In the genomic region with DNA sequence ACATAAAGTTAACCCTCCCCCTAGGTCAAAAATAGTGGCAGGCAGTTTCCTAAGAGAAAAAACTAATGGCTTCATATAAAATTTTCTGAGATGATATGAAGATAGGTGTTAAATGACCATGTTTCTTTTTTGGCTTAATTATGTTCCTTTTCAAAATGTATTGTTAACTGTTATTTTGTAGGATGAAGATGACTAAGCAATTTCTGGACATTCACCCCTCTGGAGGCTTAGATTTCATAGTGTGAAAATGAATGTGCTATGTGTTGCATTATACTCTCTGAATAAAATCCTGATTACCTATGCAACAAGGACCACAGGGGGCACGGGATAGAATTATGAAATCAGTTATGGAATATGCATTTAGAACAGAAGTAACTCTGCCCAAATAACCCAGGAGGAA, we compare ENCODE assay signal across 8 cellular contexts.
"Had no signal": no experiment of that assay in that cellular context is flagged by ENCODE, and none has a peak within 500 bp of the region (broad histone marks: within the 10 kb centered on the region; RNA-seq: fewer than 3 reads in every experiment).

No MANE protein-coding gene starts in this region.

- H2AFZ ChIP-seq: GM23248 had no signal

- H3K4me3 ChIP-seq: GM23248 had no signal

- H3K27ac ChIP-seq: GM23248, KMS-11 had no signal

- FAIRE-seq: HTR-8/SVneo had no signal

- H3K9ac ChIP-seq: GM23248, KMS-11 had no signal

- DNase-seq: GM23248, GOT3, H9, HCEC 1CT, HFFc6, KBM-7 had no signal

- H3K4me2 ChIP-seq: KMS-11 had no signal
